ENCODE assay signal across 18 cellular contexts in genomic region chr17:34571428-34572130, GRCh38. TPM values are rescaled to one million over a fixed set of nuclear protein-coding genes. Genes with fewer than 3 reads are reported as not detected.
DNase-seq lines count a peak whose midpoint lies in the region; ATAC-seq and TF ChIP-seq lines count a peak whose summit lies in the region.
"Had no signal": no experiment of that assay in that cellular context is flagged by ENCODE, and none has a peak within 500 bp of the region (broad histone marks: within the 10 kb centered on the region; RNA-seq: fewer than 3 reads in every experiment).

No MANE protein-coding gene starts in this region.

- H3K27me3 ChIP-seq in SK-N-SH (ENCODE audit: insufficient read depth) (no peaks in the 10 kb centered on the region; the same call in 1 of the 2 replicates), thyroid gland (no peaks in the 10 kb centered on the region), uterus (no peaks in the 10 kb centered on the region)

- intact Hi-C loops in thyroid gland (cut with DNase I): no loop called here
- intact Hi-C loops in uterus (cut with DNase I; ENCODE audit: low total_unique reads): no loop called here

- no peaks in the 10 kb centered on the region for H3K79me2 ChIP-seq in SK-N-SH (ENCODE audit: insufficient read depth)

- H2AFZ ChIP-seq in SK-N-SH (ENCODE audit: low read depth): no peak overlapping the region

- CTCF ChIA-PET in SK-N-SH (lab: Yijun Ruan, JAX): interaction anchor here (0.6 to 3.0 kb wide), 9 partner anchors 9 to 382 kb away, joined by 3 to 8 read pairs (median 4); no protein-coding TSS in a partner anchor

- H3K36me3 ChIP-seq in SK-N-SH (replicated peaks in 1 of 2; ENCODE audit: control insufficient read depth in 1 of 2, insufficient read depth in 2 of 2, low read length in 1 of 2): no peaks in the 10 kb centered on the region
- H3K36me3 ChIP-seq in thyroid gland: no peaks in the 10 kb centered on the region
- no peaks in the 10 kb centered on the region for H3K36me3 ChIP-seq in uterus

- POLR2A ChIA-PET in SK-N-SH (lab: Yijun Ruan, JAX): interaction anchor here (0.6 kb wide), 1 partner anchor 10 kb away, joined by 3 read pairs; no protein-coding TSS in a partner anchor

- no peaks in the 10 kb centered on the region for H3K9me2 ChIP-seq in SK-N-SH

- no peaks in the 10 kb centered on the region for H4K20me1 ChIP-seq in SK-N-SH (ENCODE audit: insufficient read depth)

- no peak for TF ChIP-seq POLR2A in thyroid gland (IDR thresholded peaks at IDR 0.05)
- no peak for TF ChIP-seq POLR2A in uterus (IDR thresholded peaks at IDR 0.05)

- TF ChIP-seq CTCF in SK-N-SH (IDR thresholded peaks at IDR 0.05) (no peak), thyroid gland (IDR thresholded peaks at IDR 0.05) (no peak), uterus (IDR thresholded peaks at IDR 0.05) (no peak)

- peak; percentile 39 for DNase-seq in SK-N-SH
- DNase-seq in NCI-H2227 (lab: John Stamatoyannopoulos, UW; ENCODE audit: unreplicated experiment): peak; percentile 48
- DNase-seq in left lobe of liver (ENCODE audit: low spot score): peak; percentile 57
- DNase-seq in thyroid gland: peak; percentile 66 to 73
- no peak for DNase-seq in uterus
- no peak for DNase-seq in DMS53 treated with DMSO at 0.1 percent for 48 hours (lab: John Stamatoyannopoulos, UW; ENCODE audit: unreplicated experiment)
- DNase-seq in central memory CD4-positive, alpha-beta T cell: no peak
- DNase-seq: 8988T, DMS 273 treated with DMSO at 0.1 percent for 48 hours, GOT3, KG1, NCI-H1436 treated with DMSO at 0.1 percent for 48 hours, NCI-H2029 treated with DMSO at 0.1 percent for 48 hours, NCI-H2171 treated with DMSO at 0.1 percent for 48 hours, NCI-H510A, NCI-H774, SHP77 had no signal

- TF ChIP-seq EP300 in SK-N-SH (IDR thresholded peaks at IDR 0.05; ENCODE audit: borderline replicate concordance in 1 of 2, low read depth in 1 of 2, low read length in 1 of 2): no peak

- H3K4me1 ChIP-seq in SK-N-SH (ENCODE audit: control insufficient read depth in 1 of 2, insufficient read depth in 2 of 2, low read depth in 1 of 2, low read length in 1 of 2): no peaks in the 10 kb centered on the region
- peaks cover 0 to 5% of the 10 kb centered on the region in 2 donors for H3K4me1 ChIP-seq in thyroid gland
- H3K4me1 ChIP-seq in uterus: no peaks in the 10 kb centered on the region

- 35% methylated on average over 11 of the region's 12 CpGs for WGBS in SK-N-SH (ENCODE audit: low lambda C conversion rate)
- WGBS in thyroid gland, 2 donors: 11 to 21% methylated on average over 12 of the region's 12 CpGs

- H3K9me3 ChIP-seq in SK-N-SH (no peaks in the 10 kb centered on the region), thyroid gland (no peaks in the 10 kb centered on the region), uterus (no peaks in the 10 kb centered on the region)

- H3K27ac ChIP-seq in SK-N-SH (ENCODE audit: low read depth in 2 of 2, low read length in 1 of 2) (no peak overlapping the region), thyroid gland (no peak overlapping the region), uterus (no peak overlapping the region)

- no peak overlapping the region for H3K9ac ChIP-seq in SK-N-SH

- ATAC-seq in SK-N-SH treated with all-trans-retinoic acid at 6 μM for 48 hours: no peak
- peak; percentile 34 for ATAC-seq in left lobe of liver

- H3K4me2 ChIP-seq in SK-N-SH: no peak overlapping the region

- no peak for TF ChIP-seq RAD21 in SK-N-SH (IDR thresholded peaks at IDR 0.05; ENCODE audit: low read length)

- H3F3A ChIP-seq in SK-N-SH (replicated peaks; ENCODE audit: insufficient read depth): no peaks in the 10 kb centered on the region

- H3K4me3 ChIP-seq in SK-N-SH (ENCODE audit: low read depth in 2 of 2, low read length in 1 of 2) (no peak overlapping the region), thyroid gland (replicated peaks in 1 of 3) (no peak overlapping the region), uterus (no peak overlapping the region)

TF ChIP-seq in SK-N-SH, 30 proteins besides CTCF, POLR2A, EP300 and RAD21 (continues in another document):
- TF ChIP-seq GABPA (IDR thresholded peaks at IDR 0.05; ENCODE audit: low read depth): no peak
- no peak for TF ChIP-seq REST (IDR thresholded peaks at IDR 0.05; ENCODE audit: low read depth, low read length)
- TF ChIP-seq GATA2 (CRISPR knock-in tag; IDR thresholded peaks at IDR 0.05): no peak
- TF ChIP-seq USF2 (IDR thresholded peaks at IDR 0.05; ENCODE audit: borderline replicate concordance, low read depth, low read length): no peak
- TF ChIP-seq NFIC (IDR thresholded peaks at IDR 0.05; ENCODE audit: borderline replicate concordance): no peak

TF ChIP-seq in SK-N-SH treated with all-trans-retinoic acid at 6 μM for 48 hours, 23 proteins besides CTCF, POLR2A, EP300 and RAD21 (continues in another document):
- TF ChIP-seq ZNF70 (CRISPR knock-in tag; IDR thresholded peaks at IDR 0.05) (no peak), ZC3H10 (CRISPR knock-in tag; IDR thresholded peaks at IDR 0.05) (no peak), ZFP3 (CRISPR knock-in tag; IDR thresholded peaks at IDR 0.05) (no peak), ESRRG (CRISPR knock-in tag; IDR thresholded peaks at IDR 0.05) (no peak), OSR1 (CRISPR knock-in tag; IDR thresholded peaks at IDR 0.05) (no peak), CREB5 (CRISPR knock-in tag; IDR thresholded peaks at IDR 0.05; ENCODE audit: low read depth) (no peak), ZNF565 (CRISPR knock-in tag; conservative IDR thresholded peaks at IDR 0.05; ENCODE audit: low read depth) (no peak), ZFP30 (CRISPR knock-in tag; IDR thresholded peaks at IDR 0.05) (no peak), RARB (CRISPR knock-in tag; IDR thresholded peaks at IDR 0.05) (no peak), TCF4 (CRISPR knock-in tag; IDR thresholded peaks at IDR 0.05; ENCODE audit: borderline replicate concordance) (no peak), GLIS3 (CRISPR knock-in tag; IDR thresholded peaks at IDR 0.05) (no peak), ARNTL (CRISPR knock-in tag; IDR thresholded peaks at IDR 0.05; ENCODE audit: borderline replicate concordance, low read depth) (no peak), PATZ1 (CRISPR knock-in tag; IDR thresholded peaks at IDR 0.05; ENCODE audit: borderline replicate concordance) (no peak), TSHZ2 (CRISPR knock-in tag; IDR thresholded peaks at IDR 0.05) (no peak)

RNA-seq across cellular contexts. Expression of gene TMEM132E, which starts 7.8 kb away (rescaled TPM):
- not detected in 2 replicates for polyA plus RNA-seq in SK-N-SH (2012; rRNA removed)
- not detected in 2 replicates for polyA plus RNA-seq in SK-N-SH (2012; cell fraction: cytosol; rRNA removed)
- not detected in 2 replicates for polyA plus RNA-seq in SK-N-SH (2012; cell fraction: nucleus; rRNA removed)
- total RNA-seq in left lobe of liver (0.65 TPM), thyroid gland (under 1 TPM in 2 of 4 donors, not detected in 2; 0.11 to 0.13 TPM), uterus (under 1 TPM in 1 of 4 donors, not detected in 3; 0.90 TPM)

Comparison
In these comparisons a context has a peak if more than half of its experiments do, and no peak if none do; other contexts are left out.
1. DNase-seq: peak in SK-N-SH (single experiment), NCI-H2227 (single experiment), left lobe of liver (single experiment) and thyroid gland (2 of 2); none in uterus (0 of 2), DMS53 treated with DMSO at 0.1 percent for 48 hours (single experiment) and central memory CD4-positive, alpha-beta T cell (single experiment).